Comparison of ENCODE assay signal across 24 cellular contexts in genomic region chr6:85942844-85943243, GRCh38.
"Had no signal": no experiment of that assay in that cellular context is flagged by ENCODE, and none has a peak within 500 bp of the region (broad histone marks: within the 10 kb centered on the region; RNA-seq: fewer than 3 reads in every experiment).

No MANE protein-coding gene starts in this region.

- H3K36me3 ChIP-seq: breast epithelium, colonic mucosa, lower lobe of right lung, stomach, suprapubic skin, tibial nerve had no signal

- H3K4me3 ChIP-seq: breast epithelium, colonic mucosa, dorsolateral prefrontal cortex, lower lobe of right lung, stomach, suprapubic skin, tibial nerve had no signal

- ATAC-seq: effector memory CD8-positive, alpha-beta T cell; esophagus mucosa; left lobe of liver; lower lobe of right lung; natural killer cell; sciatic nerve; stimulated activated memory B cell treated with anti-CD40 and anti-IgM and Interleukin-4, amounts not matched to agents 10 μg/mL and 1 μg/mL and 100 μg/mL, for 72 hours had no signal

- H3K27ac ChIP-seq: breast epithelium, colonic mucosa, dorsolateral prefrontal cortex, lower lobe of right lung, stomach, suprapubic skin, tibial nerve had no signal

- DNase-seq: activated CD4-positive, alpha-beta T cell treated with anti-CD3 and anti-CD28 coated beads for 4 hours; activated CD4-positive, alpha-beta T cell treated with anti-CD3 and anti-CD28 coated beads, Interleukin-2, amount 50 U/mL, for 48 hours; activated CD4-positive, CD25-positive, alpha-beta regulatory T cell; activated effector memory CD4-positive, alpha-beta T cell treated with Interleukin-2 at 50 U/mL for 16 hours; activated naive CD4-positive, alpha-beta T cell treated with anti-CD3 and anti-CD28 coated beads for 36 hours; activated naive CD8-positive, alpha-beta T cell treated with anti-CD3 and anti-CD28 coated beads, Interleukin-2, amount 10 ng/mL, durations not matched to agents 7 days and 5 days; activated T-cell treated with anti-CD3 and anti-CD28 coated beads, Interleukin-2, amount 50 U/mL, for 48 hours; amniotic stem cell; colonic mucosa; dorsolateral prefrontal cortex; effector memory CD8-positive, alpha-beta T cell; foreskin melanocyte; lower lobe of right lung; natural killer cell; small intestine; stimulated activated CD4-positive, alpha-beta T cell treated with anti-CD3 and anti-CD28 coated beads, Interleukin-2, amount 100 ng/mL, for 24 hours; stomach had no signal

- H3K9me3 ChIP-seq: breast epithelium, colonic mucosa, lower lobe of right lung, stomach, suprapubic skin, tibial nerve had no signal

- H3K4me1 ChIP-seq: breast epithelium, colonic mucosa, lower lobe of right lung, stomach, suprapubic skin, tibial nerve had no signal

- H3K27me3 ChIP-seq: breast epithelium, colonic mucosa, dorsolateral prefrontal cortex, stomach, suprapubic skin, tibial nerve had no signal
